In the genomic region with DNA sequence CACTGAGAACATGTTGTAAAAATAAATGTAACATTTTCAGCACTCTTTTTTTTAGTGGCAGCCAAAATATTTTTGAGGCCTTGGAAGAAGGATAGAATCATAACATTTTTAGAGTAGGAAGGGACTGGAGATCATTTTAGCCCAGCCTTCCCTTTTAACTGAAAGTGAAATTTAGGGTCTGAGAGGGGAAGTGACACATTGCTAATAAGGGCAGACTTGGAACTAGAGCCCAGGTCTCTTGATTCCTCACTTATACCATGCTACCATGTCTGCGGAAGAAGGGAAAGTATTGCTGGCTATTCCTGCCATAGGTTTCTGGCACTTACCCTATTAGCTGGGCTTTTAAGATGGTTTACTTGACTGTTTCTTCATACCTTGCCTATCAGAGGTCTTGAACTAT, we compare ENCODE assay signal across 12 cellular contexts.
DNase-seq lines count a peak whose midpoint lies in the region; ATAC-seq lines count a peak whose summit lies in the region.
"Had no signal": no experiment of that assay in that cellular context is flagged by ENCODE, and none has a peak within 500 bp of the region (broad histone marks: within the 10 kb centered on the region; RNA-seq: fewer than 3 reads in every experiment).

No MANE protein-coding gene starts in this region.

- H3K4me1 ChIP-seq in BLaER1 treated with 17β-estradiol and CSF1 and Interleukin-3, amounts not matched to agents 10 nM and 100 nM: peaks cover 28 to 68% (median 45%) of the 10 kb centered on the region in 10 experiments

- H3K36me3 Mint-ChIP-seq in dendritic cell treated with granulocyte-macrophage colony-stimulating factor and Interleukin-4, amounts not matched to agents 40 ng/mL and 50 ng/mL, for 4 days (ENCODE audit: low read depth): peaks cover 11% of the 10 kb centered on the region

- no peak overlapping the region for H3K9ac ChIP-seq in BLaER1 treated with 17β-estradiol and CSF1 and Interleukin-3, amounts not matched to agents 10 nM and 100 nM
- H3K9ac ChIP-seq: BLaER1 had no signal

- H3K27me3 Mint-ChIP-seq in dendritic cell treated with granulocyte-macrophage colony-stimulating factor and Interleukin-4, amounts not matched to agents 40 ng/mL and 50 ng/mL, for 4 days: no peaks in the 10 kb centered on the region

- H3K27ac ChIP-seq in BLaER1 treated with 17β-estradiol and CSF1 and Interleukin-3, amounts not matched to agents 10 nM and 100 nM: peak overlapping the region in 2 of 11 experiments; percentile 36 to 40; a peak in 3 of 22 replicates
- H3K27ac ChIP-seq: BLaER1 had no signal

- H3K27me3 ChIP-seq in BLaER1 treated with 17β-estradiol and CSF1 and Interleukin-3, amounts not matched to agents 10 nM and 100 nM: no peaks in the 10 kb centered on the region
- H3K27me3 ChIP-seq: BLaER1, left lung had no signal

- H3K27ac Mint-ChIP-seq in dendritic cell treated with granulocyte-macrophage colony-stimulating factor and Interleukin-4, amounts not matched to agents 40 ng/mL and 50 ng/mL, for 4 days: peak overlapping the region; percentile 41

- peaks cover 0 to 75% (median 7%) of the 10 kb centered on the region in 11 experiments; a peak in 9 of 22 replicates for H4K20me1 ChIP-seq in BLaER1 treated with 17β-estradiol and CSF1 and Interleukin-3, amounts not matched to agents 10 nM and 100 nM
- H4K20me1 ChIP-seq: BLaER1 had no signal

- no peaks in the 10 kb centered on the region for H3K36me3 ChIP-seq in BLaER1 treated with 17β-estradiol and CSF1 and Interleukin-3, amounts not matched to agents 10 nM and 100 nM
- H3K36me3 ChIP-seq: BLaER1, left lung had no signal

- peak; percentile 17 for ATAC-seq in GM19395 (IDR thresholded peaks at IDR 0.05; ENCODE audit: unreplicated experiment)
- ATAC-seq in HG03139 (IDR thresholded peaks at IDR 0.05; ENCODE audit: unreplicated experiment): no peak
- ATAC-seq: left lung had no signal

- no peak overlapping the region for H3K4me3 Mint-ChIP-seq in dendritic cell treated with granulocyte-macrophage colony-stimulating factor and Interleukin-4, amounts not matched to agents 40 ng/mL and 50 ng/mL, for 4 days

- DNase-seq in NOMO-1 (lab: John Stamatoyannopoulos, UW; ENCODE audit: unreplicated experiment in 2 of 2) (peak; percentile 13 to 20), HuH-7.5 (ENCODE audit: low spot score) (no peak)
- DNase-seq in stimulated activated naive CD4-positive, alpha-beta T cell (lab: John Stamatoyannopoulos, UW): no peak
- DNase-seq in stimulated activated CD4-positive, alpha-beta T cell treated with anti-CD3 and anti-CD28 coated beads, Interleukin-4, amount 100 ng/mL, for 1 hour: no peak
- DNase-seq: activated CD8-positive, alpha-beta memory T cell treated with anti-CD3 and anti-CD28 coated beads for 24 hours; left lung; NCI-H1436 had no signal

- H3K4me3 ChIP-seq in BLaER1 treated with 17β-estradiol and CSF1 and Interleukin-3, amounts not matched to agents 10 nM and 100 nM: no peak overlapping the region
- H3K4me3 ChIP-seq: BLaER1, left lung had no signal

- intact Hi-C loops in dendritic cell treated with granulocyte-macrophage colony-stimulating factor and Interleukin-4, amounts not matched to agents 40 ng/mL and 50 ng/mL, for 4 days (cut with micrococcal nuclease): no loop called here

- no peaks in the 10 kb centered on the region for H3K9me3 Mint-ChIP-seq in dendritic cell treated with granulocyte-macrophage colony-stimulating factor and Interleukin-4, amounts not matched to agents 40 ng/mL and 50 ng/mL, for 4 days

- H3K4me1 Mint-ChIP-seq in dendritic cell treated with granulocyte-macrophage colony-stimulating factor and Interleukin-4, amounts not matched to agents 40 ng/mL and 50 ng/mL, for 4 days (ENCODE audit: low read depth): peaks cover 29% of the 10 kb centered on the region

- H3K9me3 ChIP-seq in BLaER1 treated with 17β-estradiol and CSF1 and Interleukin-3, amounts not matched to agents 10 nM and 100 nM (replicated peaks in 1 of 11): peaks cover 0 to 9% (median 5%) of the 10 kb centered on the region in 11 experiments; a peak in 3 of 22 replicates
- H3K9me3 ChIP-seq: left lung had no signal

- peak overlapping the region in 9 of 11 experiments; percentile 11 to 87 (median 42); a peak in 15 of 22 replicates for H3K4me2 ChIP-seq in BLaER1 treated with 17β-estradiol and CSF1 and Interleukin-3, amounts not matched to agents 10 nM and 100 nM
- H3K4me2 ChIP-seq: BLaER1 had no signal

Comparison
In these comparisons a context has a peak if more than half of its experiments do, and no peak if none do; other contexts are left out.
1. DNase-seq: peak in NOMO-1 (2 of 2); none in HuH-7.5 (single experiment), stimulated activated naive CD4-positive, alpha-beta T cell (0 of 6) and stimulated activated CD4-positive, alpha-beta T cell treated with anti-CD3 and anti-CD28 coated beads, Interleukin-4, amount 100 ng/mL, for 1 hour (single experiment).